8 cellular contexts compared by ENCODE assay signal in the genomic region with DNA sequence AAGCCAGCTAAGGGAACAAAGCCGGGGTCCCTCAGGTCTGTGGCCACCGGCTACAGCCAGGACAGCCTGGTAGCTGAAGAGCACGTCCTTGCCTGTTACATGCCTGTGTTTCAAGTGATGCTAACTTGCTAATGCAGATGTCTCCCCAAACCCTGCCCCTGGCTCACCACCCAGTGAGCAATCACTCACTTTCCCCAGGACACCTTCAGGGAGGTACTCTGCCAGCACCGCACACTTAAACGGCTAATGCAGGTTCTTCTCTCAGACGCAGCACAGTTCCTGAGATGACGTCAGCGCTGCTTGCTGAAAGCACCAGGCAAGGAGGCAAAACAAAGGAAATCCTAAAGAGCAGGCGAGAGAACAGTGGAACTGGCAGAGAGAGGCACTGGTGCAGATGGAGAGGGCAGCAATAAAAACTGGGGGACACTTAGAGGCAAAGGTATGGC. TPM values are rescaled to one million over a fixed set of nuclear protein-coding genes. Genes with fewer than 3 reads are reported as not detected.
A peak's percentile ranks its signal among the peaks of the same experiment; 100 is the strongest.
DNase-seq lines count a peak whose midpoint lies in the region; ATAC-seq and TF ChIP-seq lines count a peak whose summit lies in the region.
"Not testable (repeated sequence)": the region's sequence is repeated elsewhere in the genome, so short reads cannot be mapped to it uniquely, and the experiment has no call there.
"Had no signal": no experiment of that assay in that cellular context is flagged by ENCODE, and none has a peak within 500 bp of the region (broad histone marks: within the 10 kb centered on the region; RNA-seq: fewer than 3 reads in every experiment).

No MANE protein-coding gene starts in this region.

- not testable (repeated sequence) for H3K4me1 ChIP-seq in ectodermal cell (ENCODE audit: control insufficient read depth, insufficient read depth, low read length); mucosa of descending colon (ENCODE audit: low read depth)

- H3K4me3 ChIP-seq in ectodermal cell (ENCODE audit: insufficient read depth, low read depth, low read length); mucosa of descending colon: not testable (repeated sequence)
- H3K4me3 ChIP-seq in retinal pigment epithelial cell (ENCODE audit: low read length), result peak overlapping the region; percentile 20

- peak overlapping the region; percentile 5 for H3K4me3 Mint-ChIP-seq in activated naive CD8-positive, alpha-beta T cell treated with anti-CD3 and anti-CD28 coated beads, Interleukin-2, amount 10 ng/mL, durations not matched to agents 7 days and 5 days

- not testable (repeated sequence) for H3K27ac Mint-ChIP-seq in activated naive CD8-positive, alpha-beta T cell treated with anti-CD3 and anti-CD28 coated beads, Interleukin-2, amount 10 ng/mL, durations not matched to agents 7 days and 5 days

- not testable (repeated sequence) for H3K9me3 ChIP-seq in ectodermal cell (ENCODE audit: control insufficient read depth, low read length); mucosa of descending colon

- peaks cover 32% of the 10 kb centered on the region for H3K27me3 Mint-ChIP-seq in activated naive CD8-positive, alpha-beta T cell treated with anti-CD3 and anti-CD28 coated beads, Interleukin-2, amount 10 ng/mL, durations not matched to agents 7 days and 5 days

- DNase-seq in M059J (ENCODE audit: low read depth) (peak; percentile 70), left ventricle myocardium superior (peak; percentile 35), mucosa of descending colon (peak in 2 of 3 donors; percentile 39 to 40)
- DNase-seq in RWPE1 (ENCODE audit: low spot score); activated naive CD8-positive, alpha-beta T cell treated with anti-CD3 and anti-CD28 coated beads, Interleukin-2, amount 10 ng/mL, durations not matched to agents 7 days and 5 days; retinal pigment epithelial cell (ENCODE audit: low read depth): not testable (repeated sequence)

- CTCF ChIA-PET in RWPE1 (lab: Yijun Ruan, JAX), result not testable (repeated sequence)

- H3K27ac ChIP-seq in RWPE1 (peak overlapping the region; percentile 64), ectodermal cell (ENCODE audit: insufficient read depth, low read depth, low read length, poor library complexity, severe bottlenecking) (peak overlapping the region; percentile 74)

- 36 to 40% methylated on average over 9 of the region's 9 CpGs for WGBS in ectodermal cell, 2 experiments

- H3K36me3 Mint-ChIP-seq in activated naive CD8-positive, alpha-beta T cell treated with anti-CD3 and anti-CD28 coated beads, Interleukin-2, amount 10 ng/mL, durations not matched to agents 7 days and 5 days, result not testable (repeated sequence)

- H3K9me3 Mint-ChIP-seq in activated naive CD8-positive, alpha-beta T cell treated with anti-CD3 and anti-CD28 coated beads, Interleukin-2, amount 10 ng/mL, durations not matched to agents 7 days and 5 days, result not testable (repeated sequence)

- ATAC-seq in activated naive CD8-positive, alpha-beta T cell treated with anti-CD3 and anti-CD28 coated beads, Interleukin-2, amount 10 ng/mL, durations not matched to agents 7 days and 5 days (ENCODE audit: low read depth); left ventricle myocardium superior; mucosa of descending colon: not testable (repeated sequence)

- POLR2A ChIA-PET in RWPE1 (lab: Yijun Ruan, JAX; ENCODE audit: low non-redundant PET); activated naive CD8-positive, alpha-beta T cell treated with anti-CD3 and anti-CD28 coated beads, Interleukin-2, amount 10 ng/mL, durations not matched to agents 7 days and 5 days (lab: Charles Lee): not testable (repeated sequence)

- H3K36me3 ChIP-seq in ectodermal cell (ENCODE audit: control insufficient read depth, insufficient read depth, low read length); mucosa of descending colon (ENCODE audit: low read depth): not testable (repeated sequence)

- not testable (repeated sequence) for TF ChIP-seq CTCF in RWPE1 (conservative IDR thresholded peaks at IDR 0.05; ENCODE audit: low read depth); mucosa of descending colon (IDR thresholded peaks at IDR 0.05); retinal pigment epithelial cell (conservative IDR thresholded peaks at IDR 0.05; ENCODE audit: low read depth, low read length)

- H3K4me1 Mint-ChIP-seq in activated naive CD8-positive, alpha-beta T cell treated with anti-CD3 and anti-CD28 coated beads, Interleukin-2, amount 10 ng/mL, durations not matched to agents 7 days and 5 days, result not testable (repeated sequence)

- intact Hi-C loops in left ventricle myocardium superior (cut with micrococcal nuclease); mucosa of descending colon (cut with DNase I, micrococcal nuclease): not testable (repeated sequence)

- not testable (repeated sequence) for H3K27me3 ChIP-seq in ectodermal cell (ENCODE audit: control insufficient read depth, insufficient read depth, low read length, poor library complexity, severe bottlenecking)

RNA-seq across cellular contexts. Expression of a gene that starts 20.8 kb away (rescaled TPM):
- total RNA-seq in M059J (2014; rRNA removed; shearing (Covaris generic)), result 12.0 and 24.9 TPM in 2 replicates
- total RNA-seq in activated naive CD8-positive, alpha-beta T cell treated with anti-CD3 and anti-CD28 coated beads, Interleukin-2, amount 10 ng/mL, durations not matched to agents 7 days and 5 days, result under 1 TPM; 0.06 to 0.09 TPM
- polyA plus RNA-seq in ectodermal cell (2013, experiment 1 of 4), result 25.2 TPM
- polyA plus RNA-seq in ectodermal cell (2013, experiment 2 of 4), result 26.9 TPM
- polyA plus RNA-seq in ectodermal cell (2013, experiment 3 of 4), result 19.5 TPM
- polyA plus RNA-seq in ectodermal cell (2013, experiment 4 of 4), result 22.9 TPM
- total RNA-seq in left ventricle myocardium superior (11.7 TPM), mucosa of descending colon (10 to 100 TPM; 20.9 to 35.4 (median 27.4) TPM)
- polyA plus RNA-seq: naive thymus-derived CD8-positive, alpha-beta T cell had no signal

Comparison
In these comparisons a context has a peak if more than half of its experiments do, and no peak if none do; other contexts are left out.
1. RNA of a gene that starts 20.8 kb away (total RNA-seq): 20.9 to 35.4 TPM in mucosa of descending colon, 12.0 to 24.9 TPM in M059J and 11.7 TPM in left ventricle myocardium superior (single experiment); 0.06 to 0.09 TPM in activated naive CD8-positive, alpha-beta T cell treated with anti-CD3 and anti-CD28 coated beads, Interleukin-2, amount 10 ng/mL, durations not matched to agents 7 days and 5 days; every median in the first group is over 10 times any median in the second.